23 cellular contexts compared by ENCODE assay signal in genomic region chr17:54780238-54780637, GRCh38.
A peak's percentile ranks its signal among the peaks of the same experiment; 100 is the strongest.
DNase-seq lines count a peak whose midpoint lies in the region; ATAC-seq and TF ChIP-seq lines count a peak whose summit lies in the region.
"Had no signal": no experiment of that assay in that cellular context is flagged by ENCODE, and none has a peak within 500 bp of the region (broad histone marks: within the 10 kb centered on the region; RNA-seq: fewer than 3 reads in every experiment).

No MANE protein-coding gene starts in this region.

- no peaks in the 10 kb centered on the region for H3K27me3 Mint-ChIP-seq in activated CD4-positive, alpha-beta T cell treated with anti-CD3 and anti-CD28 coated beads, Interleukin-2, amount 10 ng/mL, durations not matched to agents 24 days and 14 days
- H3K27me3 Mint-ChIP-seq in glutamatergic neuron (ENCODE audit: unreplicated experiment): no peaks in the 10 kb centered on the region
- H3K27me3 Mint-ChIP-seq: CD8-positive, alpha-beta memory T cell had no signal

- no peaks in the 10 kb centered on the region for H3K9me3 ChIP-seq in mucosa of descending colon
- H3K9me3 ChIP-seq: BE2C, BLaER1 had no signal

- no peak overlapping the region for H3K27ac Mint-ChIP-seq in activated CD4-positive, alpha-beta T cell treated with anti-CD3 and anti-CD28 coated beads, Interleukin-2, amount 10 ng/mL, durations not matched to agents 24 days and 14 days
- no peak overlapping the region for H3K27ac Mint-ChIP-seq in glutamatergic neuron (ENCODE audit: unreplicated experiment)
- H3K27ac Mint-ChIP-seq: CD14-positive monocyte; CD4-positive, alpha-beta memory T cell; CD4-positive, CD25-positive, alpha-beta regulatory T cell; CD8-positive, alpha-beta memory T cell had no signal

- TF ChIP-seq CTCF in VCaP (conservative IDR thresholded peaks at IDR 0.05): no peak
- no peak for TF ChIP-seq CTCF in mucosa of descending colon (IDR thresholded peaks at IDR 0.05)
- TF ChIP-seq CTCF in glutamatergic neuron (IDR thresholded peaks at IDR 0.05; ENCODE audit: partially characterized antibody, unreplicated experiment): no peak

- peak overlapping the region; percentile 48 for H3K27ac ChIP-seq in VCaP
- H3K27ac ChIP-seq: BLaER1 had no signal

- peak; percentile 26 for ATAC-seq in mucosa of descending colon
- no peak for ATAC-seq in GM18502 (IDR thresholded peaks at IDR 0.05; ENCODE audit: poor library complexity, unreplicated experiment)
- ATAC-seq: GM12878 had no signal

- H3K36me3 ChIP-seq in mucosa of descending colon (ENCODE audit: low read depth): no peaks in the 10 kb centered on the region
- H3K36me3 ChIP-seq: BE2C, BLaER1 had no signal

- no peaks in the 10 kb centered on the region for H3K4me1 ChIP-seq in mucosa of descending colon (ENCODE audit: low read depth)
- H3K4me1 ChIP-seq: BE2C, BLaER1 had no signal

- no peaks in the 10 kb centered on the region for H3K4me1 Mint-ChIP-seq in activated CD4-positive, alpha-beta T cell treated with anti-CD3 and anti-CD28 coated beads, Interleukin-2, amount 10 ng/mL, durations not matched to agents 24 days and 14 days
- no peaks in the 10 kb centered on the region for H3K4me1 Mint-ChIP-seq in glutamatergic neuron (ENCODE audit: low read depth, unreplicated experiment)
- H3K4me1 Mint-ChIP-seq: CD14-positive monocyte; CD4-positive, alpha-beta memory T cell; CD4-positive, CD25-positive, alpha-beta regulatory T cell; CD8-positive, alpha-beta memory T cell had no signal

- H3K4me3 ChIP-seq in mucosa of descending colon: no peak overlapping the region
- H3K4me3 ChIP-seq: BLaER1, GM12878 had no signal

- intact Hi-C loops in mucosa of descending colon (cut with DNase I, micrococcal nuclease): no loop called here
- intact Hi-C loops in activated CD4-positive, alpha-beta T cell treated with anti-CD3 and anti-CD28 coated beads, Interleukin-2, amount 10 ng/mL, durations not matched to agents 24 days and 14 days (cut with micrococcal nuclease): no loop called here

- no peaks in the 10 kb centered on the region for H3K36me3 Mint-ChIP-seq in activated CD4-positive, alpha-beta T cell treated with anti-CD3 and anti-CD28 coated beads, Interleukin-2, amount 10 ng/mL, durations not matched to agents 24 days and 14 days (ENCODE audit: low read depth)
- H3K36me3 Mint-ChIP-seq in glutamatergic neuron (ENCODE audit: unreplicated experiment): no peaks in the 10 kb centered on the region
- H3K36me3 Mint-ChIP-seq: CD14-positive monocyte; CD4-positive, alpha-beta memory T cell; CD4-positive, CD25-positive, alpha-beta regulatory T cell; CD8-positive, alpha-beta memory T cell had no signal

- no peak overlapping the region for H3K4me3 Mint-ChIP-seq in activated CD4-positive, alpha-beta T cell treated with anti-CD3 and anti-CD28 coated beads, Interleukin-2, amount 10 ng/mL, durations not matched to agents 24 days and 14 days
- no peak overlapping the region for H3K4me3 Mint-ChIP-seq in glutamatergic neuron (ENCODE audit: unreplicated experiment)
- H3K4me3 Mint-ChIP-seq: CD14-positive monocyte; CD4-positive, alpha-beta memory T cell; CD4-positive, CD25-positive, alpha-beta regulatory T cell; CD8-positive, alpha-beta memory T cell had no signal

- DNase-seq in mucosa of descending colon (no peak), glutamatergic neuron (no peak)
- no peak for DNase-seq in activated CD4-positive, alpha-beta T cell treated with anti-CD3 and anti-CD28 coated beads, Interleukin-2, amount 10 ng/mL, durations not matched to agents 24 days and 14 days
- DNase-seq: 8988T; ACHN; BE2C; C1 segment of cervical spinal cord; CD4-positive, alpha-beta memory T cell; CD4-positive, CD25-positive, alpha-beta regulatory T cell; CD8-positive, alpha-beta memory T cell; COR-L47; DMS 273 treated with DMSO at 0.1 percent for 48 hours; DMS153; DMS53; DMS79; DND-41; EL; GDM1 had no signal

- no peaks in the 10 kb centered on the region for H3K9me3 Mint-ChIP-seq in activated CD4-positive, alpha-beta T cell treated with anti-CD3 and anti-CD28 coated beads, Interleukin-2, amount 10 ng/mL, durations not matched to agents 24 days and 14 days
- no peaks in the 10 kb centered on the region for H3K9me3 Mint-ChIP-seq in glutamatergic neuron (ENCODE audit: unreplicated experiment)
- H3K9me3 Mint-ChIP-seq: CD4-positive, alpha-beta memory T cell had no signal
